In the genomic region with DNA sequence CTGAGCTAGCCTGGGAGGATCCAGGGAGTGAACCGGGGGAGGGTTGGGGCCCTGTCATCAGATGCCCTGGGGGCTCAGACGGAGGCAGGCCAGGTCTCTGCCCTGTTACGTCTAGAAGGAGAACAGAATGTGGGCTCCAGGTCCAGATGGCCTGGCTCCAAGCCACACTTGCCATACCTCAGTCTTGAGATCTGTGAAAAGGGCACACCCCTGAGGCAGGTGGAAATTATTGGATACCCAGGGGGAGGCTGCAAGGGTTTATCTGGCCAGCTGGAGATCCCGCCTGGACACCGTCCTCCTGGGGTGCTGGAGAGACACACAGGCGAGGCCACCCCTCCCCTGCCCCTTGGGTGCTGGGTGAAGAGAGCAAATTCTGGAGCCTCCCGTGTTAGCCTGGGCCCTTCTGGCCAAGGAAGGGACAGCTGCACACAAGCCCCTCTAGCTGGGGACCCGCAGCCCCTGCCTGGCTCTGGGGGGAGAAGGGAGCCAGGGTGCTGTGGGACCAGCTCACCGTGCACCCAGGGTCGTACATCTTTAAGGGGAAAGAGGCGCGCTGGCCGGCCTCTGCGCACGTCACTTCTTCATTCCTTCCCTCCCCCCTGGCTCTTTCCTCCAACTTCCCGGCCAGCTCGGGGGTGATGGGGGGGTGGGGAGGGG, we compare ENCODE assay signal across 8 cellular contexts. TPM values are rescaled to one million over a fixed set of nuclear protein-coding genes. Genes with fewer than 3 reads are reported as not detected.
DNase-seq lines count a peak whose midpoint lies in the region; ATAC-seq and TF ChIP-seq lines count a peak whose summit lies in the region.

No MANE protein-coding gene starts in this region.

- peak overlapping the region; percentile 28 to 75 for H3K4me3 ChIP-seq in body of pancreas

- H3K9me3 ChIP-seq in body of pancreas: no peaks in the 10 kb centered on the region

- in situ Hi-C loops in GM13977 (cut with MboI; ENCODE audit: low pct_unique_long_range_greater_than_20kb, low sequenced_read_pairs, unreplicated experiment): no loop called here

- peak overlapping the region; percentile 97 to 99 (median 99) for H3K27ac ChIP-seq in body of pancreas
- H3K27ac ChIP-seq in temporal lobe (ENCODE audit: low read depth, low read length): peak overlapping the region; percentile 85

- H3K4me1 ChIP-seq in body of pancreas: peaks cover 74% of the 10 kb centered on the region

- TF ChIP-seq POLR2A in body of pancreas (IDR thresholded peaks at IDR 0.05): no peak

- no peaks in the 10 kb centered on the region for H3K27me3 ChIP-seq in body of pancreas

- DNase-seq in DMS 273 (lab: John Stamatoyannopoulos, UW; ENCODE audit: unreplicated experiment) (peak; percentile 77), DMS 273 treated with DMSO at 0.1 percent for 48 hours (lab: John Stamatoyannopoulos, UW) (no peak), NCI-H226 (peak; percentile 80), body of pancreas (peak; percentile 71 to 82 (median 78)), left colon (peak in 1 of 2 donors; percentile 66), GM13977 (ENCODE audit: low spot score) (no peak)
- DNase-seq in activated effector memory CD4-positive, alpha-beta T cell treated with Interleukin-2 at 50 U/mL for 16 hours: no peak

- ATAC-seq in body of pancreas (peak; percentile 49), left colon (peak; percentile 56)

- no peaks in the 10 kb centered on the region for H3K36me3 ChIP-seq in body of pancreas (replicated peaks in 1 of 2; ENCODE audit: insufficient read depth in 1 of 2, low read depth in 2 of 2)

- no peak for TF ChIP-seq CTCF in body of pancreas (IDR thresholded peaks at IDR 0.05)
- no peak for TF ChIP-seq CTCF in GM13977 (IDR thresholded peaks at IDR 0.05; ENCODE audit: extremely low read depth, insufficient read depth, missing control alignments)

- WGBS in body of pancreas, 2 donors: 7 to 14% methylated on average over 10 to 15 of the region's 17 CpGs

- intact Hi-C loops in body of pancreas (cut with DNase I) (no loop called here), left colon (cut with DNase I, micrococcal nuclease) (no loop called here)

RNA-seq across cellular contexts. Expression of a gene that starts 0.8 kb away (rescaled TPM):
- total RNA-seq in body of pancreas (100 to 1,000 TPM; 178 to 186 TPM), left colon (10 to 100 TPM; 52.4 to 57.8 TPM), temporal lobe (7.1 TPM)

Comparison
In these comparisons a context has a peak if more than half of its experiments do, and no peak if none do; other contexts are left out.
1. DNase-seq: peak in DMS 273 (single experiment), NCI-H226 (single experiment) and body of pancreas (4 of 4); none in DMS 273 treated with DMSO at 0.1 percent for 48 hours (single experiment), GM13977 (single experiment) and activated effector memory CD4-positive, alpha-beta T cell treated with Interleukin-2 at 50 U/mL for 16 hours (single experiment).